Comparison of ENCODE assay signal across 1 cellular context in genomic region chr16:52251495-52251894, GRCh38.
TF ChIP-seq lines count a peak whose summit lies in the region.

No MANE protein-coding gene starts in this region.

TF ChIP-seq in H1, 55 proteins besides CTCF, POLR2A, EP300 and RAD21 (continued from another document):
- TF ChIP-seq TEAD4 (IDR thresholded peaks at IDR 0.05; ENCODE audit: low read depth, low read length) = no peak
- no peak for TF ChIP-seq USF2 (IDR thresholded peaks at IDR 0.05; ENCODE audit: low read length)
